In genomic region chr1:226764533-226764932, GRCh38 we compare ENCODE assay signal across 12 cellular contexts. TPM values are rescaled to one million over a fixed set of nuclear protein-coding genes. Genes with fewer than 3 reads are reported as not detected.
DNase-seq lines count a peak whose midpoint lies in the region; ATAC-seq, FAIRE-seq and TF ChIP-seq lines count a peak whose summit lies in the region.
"Had no signal": no experiment of that assay in that cellular context is flagged by ENCODE, and none has a peak within 500 bp of the region (broad histone marks: within the 10 kb centered on the region; RNA-seq: fewer than 3 reads in every experiment).

No MANE protein-coding gene starts in this region.

- H3K27me3 ChIP-seq in GM12878 (replicated peaks in 1 of 2; ENCODE audit: control insufficient read depth in 2 of 2, insufficient read depth in 2 of 2, low read length in 1 of 2), result no peaks in the 10 kb centered on the region
- H3K27me3 ChIP-seq in pancreas, result no peaks in the 10 kb centered on the region
- H3K27me3 ChIP-seq: body of pancreas, uterus had no signal

- H3K79me2 ChIP-seq in GM12878 (ENCODE audit: control insufficient read depth, insufficient read depth, low read length), result no peaks in the 10 kb centered on the region

- TF ChIP-seq RAD21 in GM12878 (IDR thresholded peaks at IDR 0.05; ENCODE audit: insufficient read depth, low read depth, low read length), result no peak

- BruUV-seq in GM12878 (replicated peaks; lab: Mats Ljungman, UMichigan), result no TSS peak

- 3% methylated on average over 2 of the region's 2 CpGs for WGBS in GM12878 (ENCODE audit: insufficient coverage, insufficient replicate concordance, low lambda C conversion rate, missing lambda C conversion rate)
- WGBS in pancreas, 2 donors, result 67 to 76% methylated on average over 2 of the region's 2 CpGs

- no peak overlapping the region for H3K9ac ChIP-seq in GM12878 (ENCODE audit: control insufficient read depth, insufficient read depth, low read length)

- CTCF ChIA-PET in GM12878 (lab: Yijun Ruan, JAX), result interaction anchor here (1.1 to 2.0 kb wide), 2 partner anchors 9 to 64 kb away, joined by 3 to 6 read pairs; no protein-coding TSS in a partner anchor

- intact Hi-C loops in GM12878 (cut with micrococcal nuclease; ENCODE audit: unreplicated experiment) (no loop called here), posterior vena cava (cut with DNase I) (loop anchor here in 1 of 2 donors (10.0 kb wide), 1 partner anchor 690 kb away; no protein-coding TSS in a partner anchor), pancreas (cut with DNase I) (no loop called here)

- peak overlapping the region; percentile 86 for H3K4me2 ChIP-seq in GM12878 (ENCODE audit: control insufficient read depth, insufficient read depth)

- FAIRE-seq in GM12878 (lab: Jason Lieb, UNC) (peak; percentile 98), pancreas (lab: Jason Lieb, UNC) (no peak)

- POLR2A ChIA-PET in GM12878 (lab: Charles Lee), result no interaction called here

- H3K4me3 ChIP-seq in GM12878 (peak overlapping the region; percentile 35; the same call in 1 of the 2 replicates), pancreas (no peak overlapping the region)
- H3K4me3 ChIP-seq: body of pancreas, mucosa of descending colon, uterus had no signal

- ATAC-seq in GM18499 (IDR thresholded peaks at IDR 0.05; ENCODE audit: insufficient read depth, unreplicated experiment) (peak; percentile 59), GM19468 (IDR thresholded peaks at IDR 0.05; ENCODE audit: extremely low read depth, unreplicated experiment) (peak; percentile 77), HG03103 (IDR thresholded peaks at IDR 0.05; ENCODE audit: low read depth, unreplicated experiment) (peak; percentile 79), GM12878 (peak; percentile 85), pancreas (no peak)
- ATAC-seq: body of pancreas, mucosa of descending colon had no signal

- peak overlapping the region; percentile 49 for H2AFZ ChIP-seq in GM12878 (ENCODE audit: control insufficient read depth, low read depth, low read length)

- H3K4me1 ChIP-seq in GM12878 (ENCODE audit: control insufficient read depth, insufficient read depth, low read length) (peaks cover 31% of the 10 kb centered on the region), pancreas (no peaks in the 10 kb centered on the region)
- H3K4me1 ChIP-seq: body of pancreas, uterus had no signal

- H3K9me3 ChIP-seq in GM12878 (replicated peaks; ENCODE audit: control insufficient read depth, insufficient read depth, low read length) (peaks cover 3% of the 10 kb centered on the region; the same call in 1 of the 3 replicates), pancreas (no peaks in the 10 kb centered on the region)
- H3K9me3 ChIP-seq: body of pancreas, mucosa of descending colon, uterus had no signal

- TF ChIP-seq CTCF in GM12878 (IDR thresholded peaks at IDR 0.05 in 2 of 3, conservative IDR thresholded peaks at IDR 0.05 in 1 of 3; ENCODE audit: control insufficient read depth in 2 of 3, extremely low read depth in 1 of 3, insufficient read depth in 1 of 3, low read depth in 3 of 3, low read length in 3 of 3) (no peak), pancreas (IDR thresholded peaks at IDR 0.05) (no peak)

- H3K27ac ChIP-seq in GM12878 (ENCODE audit: control insufficient read depth, insufficient read depth), result peak overlapping the region; percentile 16
- no peak overlapping the region for H3K27ac ChIP-seq in pancreas
- H3K27ac ChIP-seq: body of pancreas, uterus had no signal

- no peak for DNase-seq in GM12878 (ENCODE audit: low read depth, low spot score)
- no peak for DNase-seq in NCI-H2029 (lab: John Stamatoyannopoulos, UW)
- no peak for DNase-seq in posterior vena cava (ENCODE audit: low spot score)
- no peak for DNase-seq in NCI-H524 treated with DMSO at 0.1 percent for 48 hours (lab: John Stamatoyannopoulos, UW)
- no peak for DNase-seq in pancreas
- DNase-seq: activated B cell treated with CpG ODN at 0.5 μM for 24 hours, body of pancreas, mucosa of descending colon had no signal

- no peak for TF ChIP-seq EP300 in GM12878 (IDR thresholded peaks at IDR 0.05; ENCODE audit: borderline replicate concordance in 1 of 2, control insufficient read depth in 1 of 2, low read depth in 2 of 2, low read length in 2 of 2)

- no peak for TF ChIP-seq POLR2A in GM12878 (IDR thresholded peaks at IDR 0.05; ENCODE audit: low read depth, low read length)

- in situ Hi-C loops in GM12878 (cut with MboI), result no loop called here

- H3K36me3 ChIP-seq in GM12878 (ENCODE audit: control insufficient read depth in 2 of 2, insufficient read depth in 2 of 2, low read length in 1 of 2) (no peaks in the 10 kb centered on the region), pancreas (no peaks in the 10 kb centered on the region)
- H3K36me3 ChIP-seq: uterus had no signal

- SMC1A ChIA-PET in GM12878 (lab: Charles Lee; ENCODE audit: uncharacterized antibody, unreplicated experiment), result interaction anchor here (0.9 to 2.4 kb wide), 3 partner anchors 25 to 61 kb away, joined by 4 to 13 read pairs (median 5); partner anchors contain the start of gene ITPKB

- no peaks in the 10 kb centered on the region for H4K20me1 ChIP-seq in GM12878 (ENCODE audit: control insufficient read depth, insufficient read depth)

- RAD21 ChIA-PET in GM12878 (lab: Charles Lee; ENCODE audit: unreplicated experiment), result interaction anchor here (0.8 to 1.0 kb wide), 2 partner anchors 26 to 62 kb away, joined by 3 read pairs; no protein-coding TSS in a partner anchor

TF ChIP-seq in GM12878, 131 proteins besides CTCF, POLR2A, EP300 and RAD21 (continues in another document):
- TF ChIP-seq MTA3 (IDR thresholded peaks at IDR 0.05; ENCODE audit: borderline replicate concordance, low read length), result peak; percentile 19; the same call in 1 of the 2 replicates
- no peak for TF ChIP-seq CHD4 (IDR thresholded peaks at IDR 0.05)
- no peak for TF ChIP-seq YY1 (IDR thresholded peaks at IDR 0.05; ENCODE audit: low read depth, low read length)
- TF ChIP-seq BCL11A (IDR thresholded peaks at IDR 0.05; ENCODE audit: low read depth, low read length), result no peak
- no peak for TF ChIP-seq IRF5 (IDR thresholded peaks at IDR 0.05; ENCODE audit: borderline replicate concordance)
- peak; percentile 84 for TF ChIP-seq TCF12 (IDR thresholded peaks at IDR 0.05; ENCODE audit: low read depth, low read length)
- TF ChIP-seq ETV6 (conservative IDR thresholded peaks at IDR 0.05 in 1 of 2, IDR thresholded peaks at IDR 0.05 in 1 of 2; ENCODE audit: borderline replicate concordance in 1 of 2, low read depth in 1 of 2), result peak in 1 of 2 experiments; percentile 24; a peak in 1 of 4 replicates
- TF ChIP-seq PAX5 (IDR thresholded peaks at IDR 0.05; ENCODE audit: borderline replicate concordance, low read depth, low read length), result no peak; the same call in 1 of the 2 replicates
- TF ChIP-seq FOXK2 (IDR thresholded peaks at IDR 0.05), result no peak
- peak; percentile 48; the same call in 1 of the 2 replicates for TF ChIP-seq NBN (IDR thresholded peaks at IDR 0.05)
- TF ChIP-seq MEF2A (IDR thresholded peaks at IDR 0.05; ENCODE audit: insufficient read depth, low read depth, low read length), result 0 out of 2 replicates have a peak, but pooled peaks have one; percentile 34
- peak; percentile 76 for TF ChIP-seq EED (IDR thresholded peaks at IDR 0.05; ENCODE audit: low read depth)
- TF ChIP-seq SPI1 (IDR thresholded peaks at IDR 0.05; ENCODE audit: borderline replicate concordance, insufficient read depth, low read depth, low read length), result peak; percentile 26; the same call in 1 of the 2 replicates
- TF ChIP-seq EGR1 (IDR thresholded peaks at IDR 0.05; ENCODE audit: borderline replicate concordance in 1 of 2, low read depth in 2 of 2, low read length in 2 of 2), result no peak
- 0 out of 2 replicates have a peak, but pooled peaks have one; percentile 40 for TF ChIP-seq CREM (IDR thresholded peaks at IDR 0.05; ENCODE audit: low read depth)

RNA-seq across cellular contexts. Expression of gene ITPKB, which starts 25.5 kb away (rescaled TPM):
- total RNA-seq in GM12878 (2013; cell fraction: nucleolus; rRNA removed), result 128 and 140 TPM in 2 replicates
- total RNA-seq in GM12878 (2014; rRNA removed), result 16.5 and 17.5 TPM in 2 replicates
- 14.2 and 14.6 TPM in 2 replicates for total RNA-seq in GM12878 (2014; rRNA removed; fragmentation: Illumina TruSeq; extraction: Trizol)
- 34.4 and 38.7 TPM in 2 replicates for total RNA-seq in GM12878 (2021)
- polyA plus RNA-seq in GM12878 (2011; ENCODE audit: low read depth), result 4.5 TPM
- polyA plus RNA-seq in GM12878 (2011; rRNA removed), result 8.8 and 11.6 TPM in 2 replicates
- 12.4 and 12.8 TPM in 2 replicates for polyA plus RNA-seq in GM12878 (2011; cell fraction: cytosol; rRNA removed)
- 20.1 and 27.3 TPM in 2 replicates for polyA plus RNA-seq in GM12878 (2011; cell fraction: nucleus; rRNA removed)
- polyA plus RNA-seq in GM12878 (2012), result 10.6 and 14.4 TPM in 2 replicates
- 8.8 and 14.7 TPM in 2 replicates for polyA plus RNA-seq in GM12878 (2014; fragmentation: Illumina TruSeq; extraction: Trizol)
- polyA plus RNA-seq in GM12878 (2014; fragmentation: Nextera tagmentation; extraction: Ambion mirVana), result 1 to 10 TPM; 1.3 TPM
- polyA plus RNA-seq in GM12878 (2014; rRNA removed), result 20.3 and 20.9 TPM in 2 replicates
- 1 to 10 TPM; 2.2 to 5.2 TPM for polyA plus RNA-seq in GM12878 (2016; fragmentation: Nextera tagmentation; extraction: Ambion mirVana)
- 18.1 and 33.2 TPM in 2 replicates for polyA minus RNA-seq in GM12878 (2011; rRNA and poly(A)+ RNA removed)
- polyA minus RNA-seq in GM12878 (2011; cell fraction: cytosol; rRNA and poly(A)+ RNA removed), result 11.4 and 12.6 TPM in 2 replicates
- 28.3 and 47.7 TPM in 2 replicates for polyA minus RNA-seq in GM12878 (2011; cell fraction: nucleus; rRNA and poly(A)+ RNA removed)
- total RNA-seq in posterior vena cava, result 10 to 100 TPM; 22.4 to 24.4 TPM
- total RNA-seq in pancreas, result 10 to 100 TPM in 1 of 6 donors, 1 to 10 TPM in 5; 5.0 to 13.9 (median 5.9) TPM
- polyA plus RNA-seq in pancreas, result 1 to 10 TPM; 3.8 to 4.6 TPM

Comparison
In these comparisons a context has a peak if more than half of its experiments do, and no peak if none do; other contexts are left out.
1. ATAC-seq: peak in GM18499 (single experiment), GM19468 (single experiment), HG03103 (single experiment) and GM12878 (single experiment); none in pancreas (0 of 4).